Comparison of ENCODE assay signal across 1 cellular context in the genomic region with DNA sequence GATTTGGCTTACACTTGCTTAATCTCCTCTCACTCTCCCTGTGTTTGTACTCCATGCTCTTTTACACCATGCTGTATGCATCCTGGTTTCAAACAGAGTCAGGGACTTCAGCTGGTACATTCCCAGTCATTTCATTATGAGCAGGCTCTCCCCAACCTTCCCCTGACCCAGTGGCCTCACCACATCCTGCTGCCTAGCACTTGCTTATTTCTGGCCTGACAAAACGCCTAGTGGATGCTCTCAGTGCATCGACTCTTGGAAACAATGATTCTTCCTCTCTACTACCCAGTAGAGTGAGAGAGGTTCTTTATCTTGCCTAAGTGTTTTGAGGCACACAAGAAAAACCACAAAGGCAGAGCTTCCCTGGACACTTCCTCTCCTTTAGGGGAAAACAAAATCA.
TF ChIP-seq lines count a peak whose summit lies in the region.

No MANE protein-coding gene starts in this region.

TF ChIP-seq in WTC11, 78 proteins besides CTCF, POLR2A, EP300 and RAD21 (continued from another document):
- TF ChIP-seq, protein P1, sequence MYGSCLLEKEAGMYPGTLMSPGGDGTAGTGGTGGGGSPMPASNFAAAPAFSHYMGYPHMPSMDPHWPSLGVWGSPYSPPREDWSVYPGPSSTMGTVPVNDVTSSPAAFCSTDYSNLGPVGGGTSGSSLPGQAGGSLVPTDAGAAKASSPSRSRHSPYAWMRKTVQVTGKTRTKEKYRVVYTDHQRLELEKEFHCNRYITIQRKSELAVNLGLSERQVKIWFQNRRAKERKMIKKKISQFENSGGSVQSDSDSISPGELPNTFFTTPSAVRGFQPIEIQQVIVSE (CRISPR knock-in tag; IDR thresholded peaks at IDR 0.05; ENCODE audit: borderline replicate concordance): no peak
- TF ChIP-seq ZNF423 (CRISPR knock-in tag; IDR thresholded peaks at IDR 0.05) (no peak), HMGXB4 (CRISPR knock-in tag; IDR thresholded peaks at IDR 0.05) (no peak), RORB (CRISPR knock-in tag; IDR thresholded peaks at IDR 0.05) (no peak), ETV6 (CRISPR knock-in tag; IDR thresholded peaks at IDR 0.05) (no peak), TCF7 (CRISPR knock-in tag; IDR thresholded peaks at IDR 0.05; ENCODE audit: low read depth) (no peak), OVOL2 (CRISPR knock-in tag; IDR thresholded peaks at IDR 0.05; ENCODE audit: borderline replicate concordance) (no peak), JAZF1 (CRISPR knock-in tag; IDR thresholded peaks at IDR 0.05) (no peak), ESRRA (CRISPR knock-in tag; IDR thresholded peaks at IDR 0.05; ENCODE audit: borderline replicate concordance) (no peak), E2F1 (CRISPR knock-in tag; IDR thresholded peaks at IDR 0.05) (no peak), ZSCAN18 (CRISPR knock-in tag; IDR thresholded peaks at IDR 0.05) (no peak), NFATC4 (CRISPR knock-in tag; IDR thresholded peaks at IDR 0.05) (no peak)
- TF ChIP-seq, protein P2, sequence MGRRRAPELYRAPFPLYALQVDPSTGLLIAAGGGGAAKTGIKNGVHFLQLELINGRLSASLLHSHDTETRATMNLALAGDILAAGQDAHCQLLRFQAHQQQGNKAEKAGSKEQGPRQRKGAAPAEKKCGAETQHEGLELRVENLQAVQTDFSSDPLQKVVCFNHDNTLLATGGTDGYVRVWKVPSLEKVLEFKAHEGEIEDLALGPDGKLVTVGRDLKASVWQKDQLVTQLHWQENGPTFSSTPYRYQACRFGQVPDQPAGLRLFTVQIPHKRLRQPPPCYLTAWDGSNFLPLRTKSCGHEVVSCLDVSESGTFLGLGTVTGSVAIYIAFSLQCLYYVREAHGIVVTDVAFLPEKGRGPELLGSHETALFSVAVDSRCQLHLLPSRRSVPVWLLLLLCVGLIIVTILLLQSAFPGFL (CRISPR knock-in tag; IDR thresholded peaks at IDR 0.05; ENCODE audit: borderline replicate concordance): no peak
- TF ChIP-seq, protein P3, sequence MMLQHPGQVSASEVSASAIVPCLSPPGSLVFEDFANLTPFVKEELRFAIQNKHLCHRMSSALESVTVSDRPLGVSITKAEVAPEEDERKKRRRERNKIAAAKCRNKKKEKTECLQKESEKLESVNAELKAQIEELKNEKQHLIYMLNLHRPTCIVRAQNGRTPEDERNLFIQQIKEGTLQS (CRISPR knock-in tag; conservative IDR thresholded peaks at IDR 0.05): no peak
- TF ChIP-seq, protein P4, sequence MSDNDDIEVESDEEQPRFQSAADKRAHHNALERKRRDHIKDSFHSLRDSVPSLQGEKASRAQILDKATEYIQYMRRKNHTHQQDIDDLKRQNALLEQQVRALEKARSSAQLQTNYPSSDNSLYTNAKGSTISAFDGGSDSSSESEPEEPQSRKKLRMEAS (CRISPR knock-in tag; IDR thresholded peaks at IDR 0.05): no peak
- TF ChIP-seq, protein P5, sequence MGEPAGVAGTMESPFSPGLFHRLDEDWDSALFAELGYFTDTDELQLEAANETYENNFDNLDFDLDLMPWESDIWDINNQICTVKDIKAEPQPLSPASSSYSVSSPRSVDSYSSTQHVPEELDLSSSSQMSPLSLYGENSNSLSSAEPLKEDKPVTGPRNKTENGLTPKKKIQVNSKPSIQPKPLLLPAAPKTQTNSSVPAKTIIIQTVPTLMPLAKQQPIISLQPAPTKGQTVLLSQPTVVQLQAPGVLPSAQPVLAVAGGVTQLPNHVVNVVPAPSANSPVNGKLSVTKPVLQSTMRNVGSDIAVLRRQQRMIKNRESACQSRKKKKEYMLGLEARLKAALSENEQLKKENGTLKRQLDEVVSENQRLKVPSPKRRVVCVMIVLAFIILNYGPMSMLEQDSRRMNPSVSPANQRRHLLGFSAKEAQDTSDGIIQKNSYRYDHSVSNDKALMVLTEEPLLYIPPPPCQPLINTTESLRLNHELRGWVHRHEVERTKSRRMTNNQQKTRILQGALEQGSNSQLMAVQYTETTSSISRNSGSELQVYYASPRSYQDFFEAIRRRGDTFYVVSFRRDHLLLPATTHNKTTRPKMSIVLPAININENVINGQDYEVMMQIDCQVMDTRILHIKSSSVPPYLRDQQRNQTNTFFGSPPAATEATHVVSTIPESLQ (CRISPR knock-in tag; IDR thresholded peaks at IDR 0.05): no peak
